In genomic region chr18:48342588-48342987, GRCh38 we compare ENCODE assay signal across 15 cellular contexts.
DNase-seq lines count a peak whose midpoint lies in the region; ATAC-seq and TF ChIP-seq lines count a peak whose summit lies in the region.
"Had no signal": no experiment of that assay in that cellular context is flagged by ENCODE, and none has a peak within 500 bp of the region (broad histone marks: within the 10 kb centered on the region; RNA-seq: fewer than 3 reads in every experiment).

No MANE protein-coding gene starts in this region.

- no peaks in the 10 kb centered on the region for H3K9me3 ChIP-seq in thyroid gland

- intact Hi-C loops in left ventricle myocardium superior (cut with micrococcal nuclease) (loop anchor here (10.0 kb wide), 1 partner anchor 308 kb away; no protein-coding TSS in a partner anchor), thyroid gland (cut with DNase I) (loop anchor here (5.0 kb wide), 1 partner anchor 65 kb away; the partner anchor contains the start of gene ZBTB7C)

- H3K4me1 ChIP-seq in thyroid gland: peaks cover 35 to 77% of the 10 kb centered on the region in 2 donors

- H3K4me3 ChIP-seq in thyroid gland (replicated peaks in 1 of 3): peak overlapping the region in 1 of 3 donors; percentile 2

- DNase-seq in DMS153 (lab: John Stamatoyannopoulos, UW) (peak; percentile 54), DMS153 treated with DMSO at 0.1 percent for 48 hours (lab: John Stamatoyannopoulos, UW; ENCODE audit: unreplicated experiment) (no peak), NCI-H524 (lab: John Stamatoyannopoulos, UW) (peak; percentile 59 to 62), left ventricle myocardium superior (no peak), thyroid gland (peak; percentile 85 to 89), NCI-H1048 (lab: John Stamatoyannopoulos, UW) (no peak), SHP77 treated with DMSO at 0.1 percent for 48 hours (lab: John Stamatoyannopoulos, UW) (no peak), NCI-H1930 (lab: John Stamatoyannopoulos, UW) (no peak)
- DNase-seq: 8988T; activated CD4-positive, alpha-beta T cell treated with anti-CD3 and anti-CD28 coated beads, Interleukin-2, amount 50 U/mL, for 4 hours; CD4-positive, alpha-beta memory T cell; foreskin melanocyte; MV-4-11; T1000 had no signal

- WGBS in thyroid gland, 2 donors: 19 to 41% methylated on average over 6 of the region's 6 CpGs

- H3K27ac ChIP-seq in thyroid gland: peak overlapping the region; percentile 65 to 90 (median 72)
- H3K27ac ChIP-seq: RWPE1 had no signal

- TF ChIP-seq POLR2A in thyroid gland (IDR thresholded peaks at IDR 0.05): peak in 1 of 2 donors; percentile 13

- ATAC-seq in left ventricle myocardium superior: peak; percentile 72

- no peak for TF ChIP-seq CTCF in thyroid gland (IDR thresholded peaks at IDR 0.05)

- no peaks in the 10 kb centered on the region for H3K27me3 ChIP-seq in thyroid gland

- no peaks in the 10 kb centered on the region for H3K36me3 ChIP-seq in thyroid gland

Comparison
In these comparisons a context has a peak if more than half of its experiments do, and no peak if none do; other contexts are left out.
1. DNase-seq: peak in DMS153 (single experiment), NCI-H524 (2 of 2) and thyroid gland (2 of 2); none in DMS153 treated with DMSO at 0.1 percent for 48 hours (single experiment), left ventricle myocardium superior (single experiment), NCI-H1048 (single experiment), SHP77 treated with DMSO at 0.1 percent for 48 hours (single experiment) and NCI-H1930 (0 of 2).